ENCODE assay signal across 14 cellular contexts in the genomic region with DNA sequence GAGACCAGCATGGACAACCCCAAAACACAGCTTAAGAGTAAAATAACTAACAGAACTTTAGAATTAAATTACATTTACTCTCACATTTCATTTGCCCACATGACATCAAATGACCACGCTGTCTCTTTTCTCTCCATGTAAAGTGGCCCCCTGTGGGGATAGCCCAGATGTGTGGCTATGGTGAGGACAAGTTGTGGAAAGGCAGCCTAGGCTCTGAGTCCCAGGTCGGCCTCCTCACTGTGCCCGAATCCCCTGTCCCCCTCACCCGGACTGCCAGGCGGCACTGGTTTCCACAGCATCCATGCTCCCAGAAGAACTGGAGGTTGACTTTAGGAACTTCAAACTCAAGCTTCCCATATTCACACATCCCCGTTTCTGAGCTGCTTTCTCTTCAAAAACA.
DNase-seq lines count a peak whose midpoint lies in the region; ATAC-seq and TF ChIP-seq lines count a peak whose summit lies in the region.
"Had no signal": no experiment of that assay in that cellular context is flagged by ENCODE, and none has a peak within 500 bp of the region (broad histone marks: within the 10 kb centered on the region; RNA-seq: fewer than 3 reads in every experiment).

No MANE protein-coding gene starts in this region.

- peaks cover 92% of the 10 kb centered on the region for H3K4me1 ChIP-seq in Karpas-422 (ENCODE audit: low read length)
- H3K4me1 ChIP-seq: A549 had no signal

- DNase-seq in Karpas-422 (peak; percentile 22), left lobe of liver (ENCODE audit: low spot score) (peak; percentile 2), type B pancreatic cell (ENCODE audit: extremely low spot score, unreplicated experiment) (peak; percentile 40), SW480 (ENCODE audit: low spot score) (no peak), NCI-H774 (lab: John Stamatoyannopoulos, UW) (no peak)
- DNase-seq: CD8-positive, alpha-beta T cell; COR-L47; DND-41; GDM1; GOT3; H9 had no signal

- no peaks in the 10 kb centered on the region; the same call in 1 of the 2 replicates for H3K36me3 ChIP-seq in Karpas-422 (ENCODE audit: insufficient read depth, low read length)
- H3K36me3 ChIP-seq in SU-DHL-6 (ENCODE audit: low read length): no peaks in the 10 kb centered on the region

- peaks cover 2% of the 10 kb centered on the region for H3K4me1 Mint-ChIP-seq in type B pancreatic cell (ENCODE audit: unreplicated experiment)
- H3K4me1 Mint-ChIP-seq: CD14-positive monocyte had no signal

- TF ChIP-seq CTCF in SU-DHL-6 (IDR thresholded peaks at IDR 0.05; ENCODE audit: insufficient read depth, low read length, poor library complexity, severe bottlenecking) (no peak), type B pancreatic cell (conservative IDR thresholded peaks at IDR 0.05) (no peak)

- H2AFZ ChIP-seq in Karpas-422 (ENCODE audit: low read length) (peak overlapping the region; percentile 40), SU-DHL-6 (ENCODE audit: low read depth, low read length, severe bottlenecking) (peak overlapping the region; percentile 38)

- H3K4me3 Mint-ChIP-seq in type B pancreatic cell: no peak overlapping the region
- H3K4me3 Mint-ChIP-seq: CD14-positive monocyte; CD8-positive, alpha-beta T cell; H9 had no signal

- H3K27me3 Mint-ChIP-seq in type B pancreatic cell: peaks cover 53% of the 10 kb centered on the region

- H3K9me3 ChIP-seq in Karpas-422 (ENCODE audit: low read length): no peaks in the 10 kb centered on the region
- H3K9me3 ChIP-seq in SU-DHL-6 (ENCODE audit: insufficient read depth, low read length): no peaks in the 10 kb centered on the region; the same call in 1 of the 2 replicates

- H3K4me2 ChIP-seq in Karpas-422 (ENCODE audit: low read depth, low read length, poor library complexity, severe bottlenecking) (peak overlapping the region; percentile 57), SU-DHL-6 (ENCODE audit: low read depth, low read length, poor library complexity, severe bottlenecking) (peak overlapping the region; percentile 33)
- H3K4me2 ChIP-seq: A549 had no signal

- H3K27ac Mint-ChIP-seq in type B pancreatic cell: no peak overlapping the region
- H3K27ac Mint-ChIP-seq: CD8-positive, alpha-beta T cell had no signal

- no peak for ATAC-seq in left lobe of liver
- ATAC-seq: A549; CD8-positive, alpha-beta T cell had no signal

- H3K27ac ChIP-seq in Karpas-422 (ENCODE audit: low read length) (peak overlapping the region; percentile 93), SU-DHL-6 (ENCODE audit: low read depth, low read length) (0 out of 2 replicates have a peak overlapping the region, but pooled peaks have one; percentile 61)
- H3K27ac ChIP-seq: A549 had no signal

- H3K9me2 ChIP-seq in Karpas-422 (replicated peaks; ENCODE audit: insufficient read depth, low read length): no peaks in the 10 kb centered on the region
- H3K9me2 ChIP-seq in SU-DHL-6 (replicated peaks; ENCODE audit: insufficient read depth, low read length): no peaks in the 10 kb centered on the region

- H4K20me1 ChIP-seq in Karpas-422 (ENCODE audit: insufficient read depth, low read depth, low read length) (no peaks in the 10 kb centered on the region), SU-DHL-6 (ENCODE audit: low read depth, low read length) (no peaks in the 10 kb centered on the region)

- H3K79me2 ChIP-seq in Karpas-422 (ENCODE audit: low read length) (no peaks in the 10 kb centered on the region), SU-DHL-6 (ENCODE audit: insufficient read depth, low read length) (no peaks in the 10 kb centered on the region)

- no peaks in the 10 kb centered on the region for H3K36me3 Mint-ChIP-seq in type B pancreatic cell
- H3K36me3 Mint-ChIP-seq: CD14-positive monocyte; CD8-positive, alpha-beta T cell had no signal

- 0 out of 2 replicates have a peak overlapping the region, but pooled peaks have one; percentile 40 for H3K4me3 ChIP-seq in Karpas-422 (ENCODE audit: low read length)
- H3K4me3 ChIP-seq in SU-DHL-6 (ENCODE audit: insufficient read depth, low read length, poor library complexity, severe bottlenecking): no peak overlapping the region
- H3K4me3 ChIP-seq: A549 had no signal

- H3F3A ChIP-seq in SU-DHL-6 (ENCODE audit: insufficient read depth): no peaks in the 10 kb centered on the region

- no peak overlapping the region for H3K9ac ChIP-seq in Karpas-422 (ENCODE audit: low read length)
- H3K9ac ChIP-seq in SU-DHL-6 (ENCODE audit: low read length): no peak overlapping the region

- no peaks in the 10 kb centered on the region for H3K9me3 Mint-ChIP-seq in type B pancreatic cell
- H3K9me3 Mint-ChIP-seq: CD8-positive, alpha-beta T cell had no signal

- H3K27me3 ChIP-seq in Karpas-422 (ENCODE audit: low read length): no peaks in the 10 kb centered on the region
- no peaks in the 10 kb centered on the region for H3K27me3 ChIP-seq in SU-DHL-6 (ENCODE audit: low read length)

Comparison
In these comparisons a context has a peak if more than half of its experiments do, and no peak if none do; other contexts are left out.
1. DNase-seq: peak in Karpas-422 (single experiment), left lobe of liver (single experiment) and type B pancreatic cell (single experiment); none in SW480 (single experiment) and NCI-H774 (single experiment).